Comparison of ENCODE assay signal across 8 cellular contexts in genomic region chr15:56732135-56732880, GRCh38. TPM values are rescaled to one million over a fixed set of nuclear protein-coding genes. Genes with fewer than 3 reads are reported as not detected.
DNase-seq lines count a peak whose midpoint lies in the region; ATAC-seq and TF ChIP-seq lines count a peak whose summit lies in the region.

No MANE protein-coding gene starts in this region.

- H3K4me1 Mint-ChIP-seq in neural progenitor cell, result peaks cover 8% of the 10 kb centered on the region

- H4K20me1 ChIP-seq in neural progenitor cell (ENCODE audit: low read depth), result no peaks in the 10 kb centered on the region

- no peaks in the 10 kb centered on the region for H3F3A ChIP-seq in neural progenitor cell (ENCODE audit: low read depth)

- peak; percentile 56 for DNase-seq in DMS 273 (lab: John Stamatoyannopoulos, UW; ENCODE audit: unreplicated experiment)
- no peak for DNase-seq in DMS 273 treated with DMSO at 0.1 percent for 48 hours (lab: John Stamatoyannopoulos, UW)
- peak; percentile 61 for DNase-seq in HT-29 (ENCODE audit: low spot score)
- DNase-seq in fibroblast of pulmonary artery (ENCODE audit: low read depth), result peak; percentile 76
- DNase-seq in neural progenitor cell (ENCODE audit: low spot score), result no peak
- DNase-seq in NCI-H1436 (lab: John Stamatoyannopoulos, UW), result no peak

- H3K27ac ChIP-seq in neural progenitor cell, result no peak overlapping the region

- H2AFZ ChIP-seq in neural progenitor cell (replicated peaks), result no peak overlapping the region

- H3K36me3 Mint-ChIP-seq in neural progenitor cell, result peaks cover 2% of the 10 kb centered on the region

- H3K4me1 ChIP-seq in neural progenitor cell, result no peaks in the 10 kb centered on the region

- H3K9me3 Mint-ChIP-seq in neural progenitor cell, result peaks cover 16% of the 10 kb centered on the region

- H3K9ac ChIP-seq in neural progenitor cell, result no peak overlapping the region

- no peak for ATAC-seq in GM18907 (IDR thresholded peaks at IDR 0.05; ENCODE audit: unreplicated experiment)

- no peaks in the 10 kb centered on the region for H3K27me3 ChIP-seq in neural progenitor cell

- no peaks in the 10 kb centered on the region for H3K9me3 ChIP-seq in neural progenitor cell (ENCODE audit: low read depth)

- no peaks in the 10 kb centered on the region for H3K27me3 Mint-ChIP-seq in neural progenitor cell (ENCODE audit: insufficient read depth, low read depth)

- no peaks in the 10 kb centered on the region for H3K79me2 ChIP-seq in neural progenitor cell (ENCODE audit: low read depth)

- no peak overlapping the region for H3K4me2 ChIP-seq in neural progenitor cell

- no peaks in the 10 kb centered on the region for H3K36me3 ChIP-seq in neural progenitor cell

- peak overlapping the region; percentile 82 for H3K4me3 ChIP-seq in WI38 (ENCODE audit: low read depth, low read length)
- peak overlapping the region; percentile 68 for H3K4me3 ChIP-seq in fibroblast of pulmonary artery (replicated peaks; ENCODE audit: low read depth, low read length)
- H3K4me3 ChIP-seq in neural progenitor cell, result no peak overlapping the region

- peak overlapping the region; percentile 94 for H3K27ac Mint-ChIP-seq in neural progenitor cell

- H3K4me3 Mint-ChIP-seq in neural progenitor cell, result peak overlapping the region; percentile 84

- TF ChIP-seq CTCF in WI38 (IDR thresholded peaks at IDR 0.05; ENCODE audit: low read depth, low read length) (no peak), fibroblast of pulmonary artery (IDR thresholded peaks at IDR 0.05; ENCODE audit: low read length, missing control alignments) (no peak), neural progenitor cell (IDR thresholded peaks at IDR 0.05) (no peak)

RNA-seq across cellular contexts. Expression of gene ZNF280D, which starts 1.0 kb away (rescaled TPM):
- total RNA-seq in HT-29 (2014; rRNA removed; shearing (Covaris generic)), result 8.5 and 8.7 TPM in 2 replicates
- total RNA-seq in neural progenitor cell (ENCODE audit: low replicate concordance), result 3.1 and 9.9 TPM in 2 replicates

Comparison
In these comparisons a context has a peak if more than half of its experiments do, and no peak if none do; other contexts are left out.
1. DNase-seq: peak in DMS 273 (single experiment), HT-29 (single experiment) and fibroblast of pulmonary artery (single experiment); none in DMS 273 treated with DMSO at 0.1 percent for 48 hours (single experiment), neural progenitor cell (single experiment) and NCI-H1436 (single experiment).